Comparison of ENCODE assay signal across 5 cellular contexts in the genomic region with DNA sequence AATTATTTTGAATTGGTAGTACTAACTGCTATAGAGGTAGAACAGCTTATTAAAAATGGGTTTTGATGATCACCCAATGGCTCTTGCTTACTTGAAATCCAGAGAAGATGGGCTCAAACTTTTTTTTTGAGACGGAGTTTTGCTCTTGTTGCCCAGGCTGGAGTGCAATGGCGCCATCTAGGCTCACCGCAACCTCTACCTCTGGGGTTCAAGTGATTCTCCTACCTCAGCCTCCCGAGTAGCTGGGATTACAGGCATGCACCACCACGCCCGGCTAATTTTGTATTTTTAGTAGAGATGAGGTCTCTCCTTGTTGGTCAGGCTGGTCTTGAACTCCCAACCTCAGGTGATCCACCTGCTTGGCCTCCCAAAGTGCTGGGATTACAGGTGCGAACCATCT. TPM values are rescaled to one million over a fixed set of nuclear protein-coding genes. Genes with fewer than 3 reads are reported as not detected.
"Had no signal": no experiment of that assay in that cellular context is flagged by ENCODE, and none has a peak within 500 bp of the region (broad histone marks: within the 10 kb centered on the region; RNA-seq: fewer than 3 reads in every experiment).

No MANE protein-coding gene starts in this region.

RNA-seq across cellular contexts. Expression of a gene that starts 33.1 kb away (rescaled TPM):
- total RNA-seq: aorta, cardiac septum, lower lobe of right lung, psoas muscle, T-helper 17 cell had no signal
